40 cellular contexts compared by ENCODE assay signal in genomic region chr12:120996133-120996746, GRCh38. TPM values are rescaled to one million over a fixed set of nuclear protein-coding genes. Genes with fewer than 3 reads are reported as not detected.
"Had no signal": no experiment of that assay in that cellular context is flagged by ENCODE, and none has a peak within 500 bp of the region (broad histone marks: within the 10 kb centered on the region; RNA-seq: fewer than 3 reads in every experiment).

No MANE protein-coding gene starts in this region.

- H3K4me3 ChIP-seq: adrenal gland, body of pancreas, breast epithelium, SJCRH30, SK-N-MC had no signal

- H3K36me3 ChIP-seq: adrenal gland, breast epithelium, SJCRH30 had no signal

- FAIRE-seq: astrocyte had no signal

- H3K9ac ChIP-seq: KMS-11 had no signal

- ATAC-seq: activated naive CD4-positive, alpha-beta T cell treated with anti-CD3 and anti-CD28 coated beads, Interleukin-2, amount 50 U/mL, for 72 hours; activated T-cell treated with anti-CD3 and anti-CD28 coated beads, Interleukin-2, amount 50 U/mL, for 4 hours; body of pancreas; Panc1; T-cell; T-helper 17 cell had no signal

- H3K27ac ChIP-seq: adrenal gland, body of pancreas, breast epithelium, KMS-11, SJCRH30, SK-N-MC, VCaP had no signal

- DNase-seq: activated B cell treated with CpG ODN at 0.5 μM for 24 hours; activated CD4-positive, alpha-beta memory T cell treated with anti-CD3 and anti-CD28 coated beads for 36 hours; activated CD4-positive, alpha-beta T cell treated with anti-CD3 and anti-CD28 coated beads for 4 hours; activated CD4-positive, alpha-beta T cell treated with anti-CD3 and anti-CD28 coated beads, Interleukin-2, amount 50 U/mL, for 1 hour; activated CD4-positive, CD25-positive, alpha-beta regulatory T cell treated with anti-CD3 and anti-CD28 coated beads, Interleukin-2, amount 50 U/mL, for 72 hours; activated CD8-positive, alpha-beta memory T cell treated with anti-CD3 and anti-CD28 coated beads, Interleukin-2, amount 50 U/mL, for 4 hours; activated gamma-delta T cell treated with Interleukin-2 at 50 U/mL for 16 hours; activated naive CD4-positive, alpha-beta T cell treated with anti-CD3 and anti-CD28 coated beads for 36 hours; activated T-cell treated with anti-CD3 and anti-CD28 coated beads for 4 hours; activated T-cell treated with anti-CD3 and anti-CD28 coated beads, Interleukin-2, amount 50 U/mL, for 4 hours; adrenal gland; body of pancreas; NCI-H1092 treated with DMSO at 0.1 percent for 48 hours; NCI-H1417; NCI-H146; NCI-H187; NCI-H2029 treated with DMSO at 0.1 percent for 48 hours; NCI-H2107; NCI-H2171; NCI-H2227 treated with DMSO at 0.1 percent for 48 hours; NCI-H446; NCI-H510A treated with DMSO at 0.1 percent for 48 hours; NCI-H526 treated with DMSO at 0.1 percent for 48 hours; NCI-H774; SHP77; SJCRH30; T-cell; T-helper 17 cell; T-helper 9 cell had no signal

- H3K4me2 ChIP-seq: KMS-11 had no signal

- H3K9me3 ChIP-seq: adrenal gland, body of pancreas, breast epithelium, SJCRH30 had no signal

- H3K4me1 ChIP-seq: adrenal gland, breast epithelium, SJCRH30 had no signal

- H3K27me3 ChIP-seq: adrenal gland, body of pancreas, breast epithelium, SJCRH30 had no signal

RNA-seq across cellular contexts. Expression of gene HNF1A, which starts 17.9 kb away (rescaled TPM):
- total RNA-seq: activated B cell treated with CpG ODN at 0.5 μM for 24 hours; activated CD4-positive, alpha-beta memory T cell treated with anti-CD3 and anti-CD28 coated beads for 36 hours; activated naive CD4-positive, alpha-beta T cell treated with anti-CD3 and anti-CD28 coated beads for 36 hours; activated naive CD4-positive, alpha-beta T cell treated with anti-CD3 and anti-CD28 coated beads, Interleukin-2, amount 50 U/mL, for 72 hours; activated T-cell treated with anti-CD3 and anti-CD28 coated beads, Interleukin-2, amount 50 U/mL, for 4 hours; activated T-helper 1 cell treated with anti-CD3 and anti-CD28 coated beads, Interleukin-12 subunit alpha, Interleukin-12 subunit beta, Interleukin-2, Interleukin-4 antibody, amounts not matched to agents 30 ng/mL and 10 ng/mL and 1 ng/mL, durations not matched to agents 14 hours and 24 hours and 36 hours; astrocyte; cardiac septum; M059J; RPMI7951; T-cell; T-helper 17 cell had no signal

RNA-seq across cellular contexts. Expression of gene OASL, which starts 42.8 kb away (rescaled TPM):
- total RNA-seq: SJCRH30 had no signal
